In genomic region chr12:100675432-100675831, GRCh38 we compare ENCODE assay signal across 12 cellular contexts.
DNase-seq lines count a peak whose midpoint lies in the region; ATAC-seq and TF ChIP-seq lines count a peak whose summit lies in the region.
"Had no signal": no experiment of that assay in that cellular context is flagged by ENCODE, and none has a peak within 500 bp of the region (broad histone marks: within the 10 kb centered on the region; RNA-seq: fewer than 3 reads in every experiment).

No MANE protein-coding gene starts in this region.

- ATAC-seq in body of pancreas (no peak), HG03159 (IDR thresholded peaks at IDR 0.05; ENCODE audit: unreplicated experiment) (no peak)
- ATAC-seq in stimulated activated memory B cell treated with anti-CD40 and anti-IgM and Interleukin-4, amounts not matched to agents 10 μg/mL and 1 μg/mL and 100 μg/mL, for 72 hours = no peak
- ATAC-seq: gastrocnemius medialis; pancreas; stimulated activated naive CD8-positive, alpha-beta T cell treated with anti-CD3 and anti-CD28 coated beads, Interleukin-15, amount 100 ng/mL, for 72 hours had no signal

- no peaks in the 10 kb centered on the region for H3K4me1 ChIP-seq in body of pancreas
- H3K4me1 ChIP-seq: gastrocnemius medialis, pancreas had no signal

- H3K27me3 ChIP-seq in body of pancreas = no peaks in the 10 kb centered on the region
- H3K27me3 ChIP-seq in H7 (ENCODE audit: control insufficient read depth, insufficient read depth, low read length) = no peaks in the 10 kb centered on the region
- H3K27me3 ChIP-seq: gastrocnemius medialis, pancreas had no signal

- H3K27me3 Mint-ChIP-seq in nephron (ENCODE audit: low read depth) = peaks cover 31% of the 10 kb centered on the region
- H3K27me3 Mint-ChIP-seq in stimulated activated memory B cell treated with anti-CD40 and anti-IgM and Interleukin-4, amounts not matched to agents 10 μg/mL and 1 μg/mL and 100 μg/mL, for 72 hours = peaks cover 11% of the 10 kb centered on the region

- H3K27ac ChIP-seq in body of pancreas = no peak overlapping the region
- H3K27ac ChIP-seq: gastrocnemius medialis, pancreas had no signal

- H3K36me3 ChIP-seq in body of pancreas (replicated peaks in 1 of 2; ENCODE audit: insufficient read depth in 1 of 2, low read depth in 2 of 2) (no peaks in the 10 kb centered on the region), H7 (replicated peaks; ENCODE audit: control insufficient read depth, insufficient read depth, low read length) (no peaks in the 10 kb centered on the region)
- H3K36me3 ChIP-seq: gastrocnemius medialis, pancreas had no signal

- H3K4me3 Mint-ChIP-seq in nephron = no peak overlapping the region
- no peak overlapping the region for H3K4me3 Mint-ChIP-seq in stimulated activated memory B cell treated with anti-CD40 and anti-IgM and Interleukin-4, amounts not matched to agents 10 μg/mL and 1 μg/mL and 100 μg/mL, for 72 hours
- H3K4me3 Mint-ChIP-seq: stimulated activated naive CD8-positive, alpha-beta T cell treated with anti-CD3 and anti-CD28 coated beads, Interleukin-15, amount 100 ng/mL, for 72 hours had no signal

- 22 to 24% methylated on average over 4 of the region's 4 CpGs for WGBS in body of pancreas, 2 donors

- intact Hi-C loops in body of pancreas (cut with DNase I) = no loop called here

- H3K27ac Mint-ChIP-seq in nephron = peak overlapping the region in 2 of 3 experiments; percentile 41 to 64
- no peak overlapping the region for H3K27ac Mint-ChIP-seq in stimulated activated memory B cell treated with anti-CD40 and anti-IgM and Interleukin-4, amounts not matched to agents 10 μg/mL and 1 μg/mL and 100 μg/mL, for 72 hours

- TF ChIP-seq CTCF in body of pancreas (IDR thresholded peaks at IDR 0.05) (no peak), nephron (IDR thresholded peaks at IDR 0.05; ENCODE audit: unreplicated experiment in 3 of 3) (no peak)

- peaks cover 19% of the 10 kb centered on the region for H3K4me1 Mint-ChIP-seq in nephron
- no peaks in the 10 kb centered on the region for H3K4me1 Mint-ChIP-seq in stimulated activated memory B cell treated with anti-CD40 and anti-IgM and Interleukin-4, amounts not matched to agents 10 μg/mL and 1 μg/mL and 100 μg/mL, for 72 hours
- H3K4me1 Mint-ChIP-seq: stimulated activated naive CD8-positive, alpha-beta T cell treated with anti-CD3 and anti-CD28 coated beads, Interleukin-15, amount 100 ng/mL, for 72 hours had no signal

- TF ChIP-seq POLR2A in body of pancreas (IDR thresholded peaks at IDR 0.05) = no peak

- H3K9me3 Mint-ChIP-seq in nephron = no peaks in the 10 kb centered on the region
- peaks cover 6% of the 10 kb centered on the region for H3K9me3 Mint-ChIP-seq in stimulated activated memory B cell treated with anti-CD40 and anti-IgM and Interleukin-4, amounts not matched to agents 10 μg/mL and 1 μg/mL and 100 μg/mL, for 72 hours
- H3K9me3 Mint-ChIP-seq: stimulated activated naive CD8-positive, alpha-beta T cell treated with anti-CD3 and anti-CD28 coated beads, Interleukin-15, amount 100 ng/mL, for 72 hours had no signal

- no peaks in the 10 kb centered on the region for H3K36me3 Mint-ChIP-seq in nephron (ENCODE audit: low read depth)
- no peaks in the 10 kb centered on the region for H3K36me3 Mint-ChIP-seq in stimulated activated memory B cell treated with anti-CD40 and anti-IgM and Interleukin-4, amounts not matched to agents 10 μg/mL and 1 μg/mL and 100 μg/mL, for 72 hours

- H3K9me3 ChIP-seq in body of pancreas = no peaks in the 10 kb centered on the region
- H3K9me3 ChIP-seq: gastrocnemius medialis, pancreas had no signal

- DNase-seq in ELR (ENCODE audit: low read depth) = peak; percentile 83
- peak; percentile 15 for DNase-seq in NCI-H2081 treated with DMSO at 0.1 percent for 48 hours (lab: John Stamatoyannopoulos, UW)
- peak; percentile 13 to 36 (median 26) for DNase-seq in body of pancreas
- no peak for DNase-seq in H7
- DNase-seq in C1 segment of cervical spinal cord (lab: John Stamatoyannopoulos, UW) = no peak
- DNase-seq: activated T-cell treated with anti-CD3 and anti-CD28 coated beads, Interleukin-2, amount 50 U/mL, for 48 hours; gastrocnemius medialis; stimulated activated naive CD8-positive, alpha-beta T cell treated with anti-CD3 and anti-CD28 coated beads, Interleukin-15, amount 100 ng/mL, for 72 hours had no signal

- H3K4me3 ChIP-seq in body of pancreas (no peak overlapping the region), H7 (ENCODE audit: insufficient read depth, low read depth, low read length) (no peak overlapping the region)
- H3K4me3 ChIP-seq: gastrocnemius medialis, pancreas had no signal

Comparison
In these comparisons a context has a peak if more than half of its experiments do, and no peak if none do; other contexts are left out.
1. DNase-seq: peak in ELR (single experiment), NCI-H2081 treated with DMSO at 0.1 percent for 48 hours (single experiment) and body of pancreas (4 of 4); none in H7 (single experiment) and C1 segment of cervical spinal cord (0 of 14).